1 cellular context compared by ENCODE assay signal in genomic region chr15:70584441-70584837, GRCh38.
TF ChIP-seq lines count a peak whose summit lies in the region.

No MANE protein-coding gene starts in this region.

TF ChIP-seq in WTC11, 78 proteins besides CTCF, POLR2A, EP300 and RAD21:
- TF ChIP-seq KAT7 (CRISPR knock-in tag; IDR thresholded peaks at IDR 0.05; ENCODE audit: borderline replicate concordance): no peak
- no peak for TF ChIP-seq GTF2I (CRISPR knock-in tag; conservative IDR thresholded peaks at IDR 0.05)
- no peak for TF ChIP-seq ZNF671 (CRISPR knock-in tag; IDR thresholded peaks at IDR 0.05)
- TF ChIP-seq NFYB (CRISPR knock-in tag; conservative IDR thresholded peaks at IDR 0.05; ENCODE audit: low read depth): no peak
- TF ChIP-seq ZNF232 (CRISPR knock-in tag; IDR thresholded peaks at IDR 0.05): no peak
- TF ChIP-seq SP1 (CRISPR knock-in tag; conservative IDR thresholded peaks at IDR 0.05): no peak
- TF ChIP-seq ARID4B (CRISPR knock-in tag; IDR thresholded peaks at IDR 0.05; ENCODE audit: borderline replicate concordance): no peak
